ENCODE assay signal across 1 cellular context in genomic region chr12:110577717-110578521, GRCh38.
TF ChIP-seq lines count a peak whose summit lies in the region.

No MANE protein-coding gene starts in this region.

TF ChIP-seq in GM12878, 131 proteins besides CTCF, POLR2A, EP300 and RAD21 (continued from another document):
- TF ChIP-seq CUX1 (IDR thresholded peaks at IDR 0.05; ENCODE audit: insufficient replicate concordance, low read depth, low read length) (peak; percentile 86), GABPA (IDR thresholded peaks at IDR 0.05; ENCODE audit: low read depth) (no peak), IKZF2 (IDR thresholded peaks at IDR 0.05) (peak; percentile 86 to 87), TARDBP (IDR thresholded peaks at IDR 0.05; ENCODE audit: borderline replicate concordance) (no peak), ZBTB11 (CRISPR knock-in tag; IDR thresholded peaks at IDR 0.05) (no peak), EED (IDR thresholded peaks at IDR 0.05; ENCODE audit: low read depth) (peak; percentile 62), KLF5 (IDR thresholded peaks at IDR 0.05; ENCODE audit: partially characterized antibody) (peak; percentile 36), SMC3 (IDR thresholded peaks at IDR 0.05; ENCODE audit: borderline replicate concordance, low read length) (no peak), NFXL1 (IDR thresholded peaks at IDR 0.05; ENCODE audit: borderline replicate concordance) (no peak), CREM (IDR thresholded peaks at IDR 0.05; ENCODE audit: low read depth) (peak; percentile 58), DPF2 (IDR thresholded peaks at IDR 0.05) (peak; percentile 83), ATF7 (IDR thresholded peaks at IDR 0.05; ENCODE audit: low read depth) (peak; percentile 71), ZBTB4 (CRISPR knock-in tag; IDR thresholded peaks at IDR 0.05) (no peak), RELA (IDR thresholded peaks at IDR 0.05; ENCODE audit: borderline replicate concordance, partially characterized antibody) (no peak), BRCA1 (IDR thresholded peaks at IDR 0.05; ENCODE audit: low read depth, low read length) (no peak), ZNF207 (IDR thresholded peaks at IDR 0.05; ENCODE audit: borderline replicate concordance) (0 out of 2 replicates have a peak, but pooled peaks have one; percentile 47), YY1 (IDR thresholded peaks at IDR 0.05; ENCODE audit: low read depth, low read length) (peak; percentile 78; the same call in 1 of the 2 replicates), TCF12 (IDR thresholded peaks at IDR 0.05; ENCODE audit: low read depth, low read length) (no peak), HDGF (IDR thresholded peaks at IDR 0.05) (no peak), SREBF1 (IDR thresholded peaks at IDR 0.05; ENCODE audit: low read length) (no peak; the same call in 1 of the 2 replicates), PRDM15 (CRISPR knock-in tag; IDR thresholded peaks at IDR 0.05) (no peak), ZNF592 (IDR thresholded peaks at IDR 0.05) (peak; percentile 53; the same call in 1 of the 2 replicates), HDAC2 (IDR thresholded peaks at IDR 0.05) (no peak), TBL1XR1 (IDR thresholded peaks at IDR 0.05; ENCODE audit: low read depth, low read length) (peak; percentile 59; the same call in 1 of the 2 replicates), TCF7 (IDR thresholded peaks at IDR 0.05; ENCODE audit: borderline replicate concordance) (no peak)
